In the genomic region with DNA sequence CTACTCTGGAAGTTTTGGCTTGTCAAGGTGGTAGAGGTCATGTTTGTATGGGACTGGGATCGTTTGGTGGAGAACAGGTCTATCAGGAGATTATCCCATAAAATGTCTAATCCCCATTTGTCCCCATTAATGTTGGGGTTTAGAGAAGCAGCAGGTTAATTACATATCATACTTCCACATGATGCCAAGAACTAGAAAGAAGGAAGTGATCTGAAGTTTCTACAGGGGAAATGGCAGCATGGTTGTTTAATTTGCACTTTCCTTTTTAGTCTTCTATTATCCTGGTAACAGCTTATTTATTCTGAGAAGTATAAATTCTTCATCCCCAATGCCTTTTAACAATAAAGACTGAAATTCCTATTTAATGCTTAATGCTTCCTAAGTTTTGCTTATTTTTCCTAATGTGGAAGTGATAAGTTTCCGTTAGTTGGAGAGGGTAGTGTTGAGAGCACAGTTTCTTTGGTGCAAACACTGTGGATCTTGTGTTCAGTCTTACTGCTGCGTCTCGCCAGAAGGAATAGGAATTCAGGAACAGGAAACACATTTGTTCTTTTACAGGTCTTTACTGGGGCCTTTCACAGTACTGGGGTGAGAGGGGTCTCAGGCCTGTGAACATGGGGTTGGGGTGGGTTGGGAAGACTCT, we compare ENCODE assay signal across 21 cellular contexts. TPM values are rescaled to one million over a fixed set of nuclear protein-coding genes. Genes with fewer than 3 reads are reported as not detected.
A peak's percentile ranks its signal among the peaks of the same experiment; 100 is the strongest.
DNase-seq lines count a peak whose midpoint lies in the region; ATAC-seq and TF ChIP-seq lines count a peak whose summit lies in the region.
"Had no signal": no experiment of that assay in that cellular context is flagged by ENCODE, and none has a peak within 500 bp of the region (broad histone marks: within the 10 kb centered on the region; RNA-seq: fewer than 3 reads in every experiment).

No MANE protein-coding gene starts in this region.

- peak overlapping the region in 1 of 2 donors; percentile 40 for H3K27ac Mint-ChIP-seq in natural killer cell
- H3K27ac Mint-ChIP-seq in natural killer cell treated with Interleukin-12 subunit alpha and Interleukin-12 subunit beta and Interleukin-15 and Interleukin-18, amount 100 ng/mL, for 72 hours: no peak overlapping the region

- peaks cover 3% of the 10 kb centered on the region for H3K36me3 ChIP-seq in lower lobe of right lung
- H3K36me3 ChIP-seq: ovary, Peyer's patch, uterus had no signal

- DNase-seq in natural killer cell: no peak
- DNase-seq in natural killer cell treated with Interleukin-12 subunit alpha and Interleukin-12 subunit beta and Interleukin-15 and Interleukin-18, amount 100 ng/mL, for 72 hours (ENCODE audit: low spot score): no peak
- peak; percentile 24 for DNase-seq in SKM-1 treated with dmso at 0.1 percent for 144 hours (lab: John Stamatoyannopoulos, UW; ENCODE audit: unreplicated experiment)
- no peak for DNase-seq in lower lobe of right lung
- DNase-seq in ureter (ENCODE audit: low spot score): no peak
- no peak for DNase-seq in NCI-H510A (lab: John Stamatoyannopoulos, UW)
- DNase-seq: activated gamma-delta T cell; body of pancreas; KG1; kidney glomerular epithelial cell; midbrain; NCI-H1436 treated with DMSO at 0.1 percent for 48 hours; NCI-H446 treated with DMSO at 0.1 percent for 48 hours; ovary; stimulated activated naive CD4-positive, alpha-beta T cell; SW 1271; uterus had no signal

- ATAC-seq in natural killer cell: no peak
- no peak for ATAC-seq in natural killer cell treated with Interleukin-12 subunit alpha and Interleukin-12 subunit beta and Interleukin-15 and Interleukin-18, amount 100 ng/mL, for 72 hours
- ATAC-seq in lower lobe of right lung: no peak
- no peak for ATAC-seq in GM21825 (IDR thresholded peaks at IDR 0.05; ENCODE audit: unreplicated experiment)
- no peak for ATAC-seq in GM21423 (IDR thresholded peaks at IDR 0.05; ENCODE audit: unreplicated experiment)
- ATAC-seq: body of pancreas had no signal

- H3K4me1 ChIP-seq in lower lobe of right lung: peaks cover 41% of the 10 kb centered on the region

- H3K27me3 ChIP-seq in lower lobe of right lung (ENCODE audit: low read depth): no peaks in the 10 kb centered on the region
- H3K27me3 ChIP-seq: body of pancreas, ovary, Peyer's patch, uterus had no signal

- H3K9me3 Mint-ChIP-seq in natural killer cell: no peaks in the 10 kb centered on the region
- H3K9me3 Mint-ChIP-seq in natural killer cell treated with Interleukin-12 subunit alpha and Interleukin-12 subunit beta and Interleukin-15 and Interleukin-18, amount 100 ng/mL, for 72 hours: no peaks in the 10 kb centered on the region

- intact Hi-C loops in natural killer cell (cut with micrococcal nuclease): no loop called here
- intact Hi-C loops in lower lobe of right lung (cut with DNase I): no loop called here

- peaks cover 37 to 43% of the 10 kb centered on the region in 2 donors for H3K4me1 Mint-ChIP-seq in natural killer cell
- H3K4me1 Mint-ChIP-seq in natural killer cell treated with Interleukin-12 subunit alpha and Interleukin-12 subunit beta and Interleukin-15 and Interleukin-18, amount 100 ng/mL, for 72 hours (ENCODE audit: low read depth in 2 of 2): peaks cover 34 to 36% of the 10 kb centered on the region in 2 donors

- no peaks in the 10 kb centered on the region for H3K27me3 Mint-ChIP-seq in natural killer cell (ENCODE audit: low read depth in 2 of 2)
- no peaks in the 10 kb centered on the region for H3K27me3 Mint-ChIP-seq in natural killer cell treated with Interleukin-12 subunit alpha and Interleukin-12 subunit beta and Interleukin-15 and Interleukin-18, amount 100 ng/mL, for 72 hours

- peak overlapping the region; percentile 37 for H3K4me3 Mint-ChIP-seq in natural killer cell
- H3K4me3 Mint-ChIP-seq in natural killer cell treated with Interleukin-12 subunit alpha and Interleukin-12 subunit beta and Interleukin-15 and Interleukin-18, amount 100 ng/mL, for 72 hours: no peak overlapping the region

- H3K27ac ChIP-seq in lower lobe of right lung: peak overlapping the region; percentile 27
- H3K27ac ChIP-seq: ovary, Peyer's patch, uterus had no signal

- H3K4me3 ChIP-seq in lower lobe of right lung: no peak overlapping the region
- H3K4me3 ChIP-seq: body of pancreas, ovary, Peyer's patch, smooth muscle cell, uterus had no signal

- TF ChIP-seq CTCF in natural killer cell (IDR thresholded peaks at IDR 0.05) (no peak), lower lobe of right lung (IDR thresholded peaks at IDR 0.05) (no peak)

- H3K36me3 Mint-ChIP-seq in natural killer cell: no peaks in the 10 kb centered on the region
- no peaks in the 10 kb centered on the region for H3K36me3 Mint-ChIP-seq in natural killer cell treated with Interleukin-12 subunit alpha and Interleukin-12 subunit beta and Interleukin-15 and Interleukin-18, amount 100 ng/mL, for 72 hours

- no peaks in the 10 kb centered on the region for H3K9me3 ChIP-seq in lower lobe of right lung
- H3K9me3 ChIP-seq: body of pancreas, ovary, Peyer's patch, uterus had no signal

RNA-seq across cellular contexts. Expression of gene TADA2B, which starts 59.6 kb away (rescaled TPM):
- 10 to 100 TPM; 22.7 to 36.3 (median 35.9) TPM for total RNA-seq in natural killer cell
- total RNA-seq in natural killer cell treated with Interleukin-12 subunit alpha and Interleukin-12 subunit beta and Interleukin-15 and Interleukin-18, amount 100 ng/mL, for 72 hours: 10 to 100 TPM; 15.8 to 16.9 TPM
- 20.2 TPM for total RNA-seq in lower lobe of right lung
- 20.0 TPM for total RNA-seq in ureter
